In the genomic region with DNA sequence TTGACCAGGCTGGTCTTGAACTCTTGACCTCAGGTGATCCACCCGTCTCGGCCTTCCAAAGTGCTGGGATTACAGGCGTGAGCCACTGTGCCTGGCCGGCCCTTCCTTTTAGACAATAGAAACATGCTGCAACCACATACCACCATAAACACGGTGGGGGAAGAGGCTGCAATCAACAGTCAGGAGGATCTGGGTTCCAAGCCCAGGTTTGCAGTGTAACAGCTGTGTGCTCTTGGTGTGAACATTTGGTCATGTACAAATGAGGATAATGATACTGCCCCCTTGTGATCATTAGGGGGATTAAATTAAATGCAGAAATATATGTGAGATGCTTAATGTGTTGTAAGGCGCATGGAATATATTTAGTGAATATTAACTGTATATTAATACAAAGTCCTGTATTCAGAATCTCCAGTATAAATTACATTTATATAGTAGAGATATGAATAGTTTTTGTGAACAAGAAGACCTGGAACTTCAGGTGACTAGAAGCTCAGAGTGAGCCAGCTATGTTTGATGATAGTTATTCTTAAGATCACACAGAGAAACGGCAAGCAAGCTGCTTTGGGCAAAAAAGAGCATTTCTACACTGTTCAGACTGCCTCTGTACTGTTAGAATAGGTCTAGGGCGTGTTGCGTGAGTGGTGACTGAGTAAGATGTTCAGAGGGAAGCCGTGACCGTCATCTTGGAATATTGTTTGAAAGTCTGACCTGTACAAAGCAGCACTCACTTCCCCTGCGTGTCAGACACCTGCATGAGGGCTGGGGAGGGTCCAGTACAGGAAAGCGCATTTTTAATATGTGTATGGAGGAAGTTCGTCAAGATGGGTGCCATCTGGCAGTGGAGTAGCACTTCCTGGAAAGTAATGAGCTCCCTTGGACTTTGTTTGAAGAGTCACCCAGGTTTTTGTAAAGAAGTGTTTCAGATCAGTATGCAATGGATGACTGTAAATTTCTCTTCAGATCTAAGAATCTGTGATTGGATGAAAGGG, we compare ENCODE assay signal across 8 cellular contexts.
DNase-seq lines count a peak whose midpoint lies in the region; ATAC-seq and TF ChIP-seq lines count a peak whose summit lies in the region.

No MANE protein-coding gene starts in this region.

- no peak overlapping the region for H3K27ac ChIP-seq in upper lobe of right lung

- H3K27me3 ChIP-seq in adipocyte (replicated peaks; ENCODE audit: control insufficient read depth, insufficient read depth, low read length) (no peaks in the 10 kb centered on the region), kidney epithelial cell (ENCODE audit: control insufficient read depth, insufficient read depth, low read length) (no peaks in the 10 kb centered on the region), upper lobe of right lung (no peaks in the 10 kb centered on the region)

- no peaks in the 10 kb centered on the region for H3K36me3 ChIP-seq in adipocyte (ENCODE audit: control insufficient read depth, insufficient read depth, low read length, severe bottlenecking)
- H3K36me3 ChIP-seq in kidney epithelial cell (ENCODE audit: control insufficient read depth, insufficient read depth, low read length): no peaks in the 10 kb centered on the region
- H3K36me3 ChIP-seq in upper lobe of right lung: no peaks in the 10 kb centered on the region

- H3K4me3 ChIP-seq in adipocyte (ENCODE audit: low read length) (no peak overlapping the region), kidney epithelial cell (ENCODE audit: low read depth, low read length) (no peak overlapping the region), upper lobe of right lung (no peak overlapping the region)

- H3K9me3 ChIP-seq in adipocyte (ENCODE audit: control insufficient read depth, low read length) (no peaks in the 10 kb centered on the region), upper lobe of right lung (no peaks in the 10 kb centered on the region)

- H3K9ac ChIP-seq in adipocyte (ENCODE audit: low read length): no peak overlapping the region

- DNase-seq in NCI-H146 (lab: John Stamatoyannopoulos, UW) (peak; percentile 35), NCI-H146 treated with DMSO at 0.1 percent for 48 hours (lab: John Stamatoyannopoulos, UW; ENCODE audit: unreplicated experiment) (no peak), NCI-H2081 treated with DMSO at 0.1 percent for 48 hours (lab: John Stamatoyannopoulos, UW) (peak; percentile 19), adipocyte (ENCODE audit: low read depth) (peak; percentile 66), kidney epithelial cell (ENCODE audit: low read depth) (no peak), upper lobe of right lung (no peak)

- peak; percentile 48 for TF ChIP-seq CTCF in kidney epithelial cell (IDR thresholded peaks at IDR 0.05; ENCODE audit: insufficient read depth, low read length, poor library complexity, severe bottlenecking)
- peak; percentile 70 for TF ChIP-seq CTCF in upper lobe of right lung (IDR thresholded peaks at IDR 0.05)

- peaks cover 20% of the 10 kb centered on the region for H3K4me1 ChIP-seq in adipocyte (ENCODE audit: control insufficient read depth, insufficient read depth, low read length)
- peaks cover 10% of the 10 kb centered on the region for H3K4me1 ChIP-seq in upper lobe of right lung

- ATAC-seq in GM21528 (IDR thresholded peaks at IDR 0.05; ENCODE audit: low FRiP score, unreplicated experiment): peak; percentile 70
- ATAC-seq in upper lobe of right lung: peak; percentile 87
- ATAC-seq in HG02588 (IDR thresholded peaks at IDR 0.05; ENCODE audit: unreplicated experiment): no peak

- intact Hi-C loops in upper lobe of right lung (cut with DNase I): no loop called here

Comparison
In these comparisons a context has a peak if more than half of its experiments do, and no peak if none do; other contexts are left out.
1. DNase-seq: peak in NCI-H146 (single experiment), NCI-H2081 treated with DMSO at 0.1 percent for 48 hours (single experiment) and adipocyte (single experiment); none in NCI-H146 treated with DMSO at 0.1 percent for 48 hours (single experiment), kidney epithelial cell (single experiment) and upper lobe of right lung (single experiment).